Comparison of ENCODE assay signal across 1 cellular context in genomic region chr12:66662179-66662578, GRCh38.
TF ChIP-seq lines count a peak whose summit lies in the region.

No MANE protein-coding gene starts in this region.

TF ChIP-seq in endothelial cell of umbilical vein, 7 proteins besides CTCF, POLR2A, EP300 and RAD21 (continued from another document):
- TF ChIP-seq JUN (IDR thresholded peaks at IDR 0.05; ENCODE audit: borderline replicate concordance, insufficient read depth, insufficient read length, low read depth) (no peak), MYC (IDR thresholded peaks at IDR 0.05; ENCODE audit: low read depth, low read length) (no peak)
TF ChIP-seq in endothelial cell of umbilical vein: peak in this region for 0.
